8 cellular contexts compared by ENCODE assay signal in the genomic region with DNA sequence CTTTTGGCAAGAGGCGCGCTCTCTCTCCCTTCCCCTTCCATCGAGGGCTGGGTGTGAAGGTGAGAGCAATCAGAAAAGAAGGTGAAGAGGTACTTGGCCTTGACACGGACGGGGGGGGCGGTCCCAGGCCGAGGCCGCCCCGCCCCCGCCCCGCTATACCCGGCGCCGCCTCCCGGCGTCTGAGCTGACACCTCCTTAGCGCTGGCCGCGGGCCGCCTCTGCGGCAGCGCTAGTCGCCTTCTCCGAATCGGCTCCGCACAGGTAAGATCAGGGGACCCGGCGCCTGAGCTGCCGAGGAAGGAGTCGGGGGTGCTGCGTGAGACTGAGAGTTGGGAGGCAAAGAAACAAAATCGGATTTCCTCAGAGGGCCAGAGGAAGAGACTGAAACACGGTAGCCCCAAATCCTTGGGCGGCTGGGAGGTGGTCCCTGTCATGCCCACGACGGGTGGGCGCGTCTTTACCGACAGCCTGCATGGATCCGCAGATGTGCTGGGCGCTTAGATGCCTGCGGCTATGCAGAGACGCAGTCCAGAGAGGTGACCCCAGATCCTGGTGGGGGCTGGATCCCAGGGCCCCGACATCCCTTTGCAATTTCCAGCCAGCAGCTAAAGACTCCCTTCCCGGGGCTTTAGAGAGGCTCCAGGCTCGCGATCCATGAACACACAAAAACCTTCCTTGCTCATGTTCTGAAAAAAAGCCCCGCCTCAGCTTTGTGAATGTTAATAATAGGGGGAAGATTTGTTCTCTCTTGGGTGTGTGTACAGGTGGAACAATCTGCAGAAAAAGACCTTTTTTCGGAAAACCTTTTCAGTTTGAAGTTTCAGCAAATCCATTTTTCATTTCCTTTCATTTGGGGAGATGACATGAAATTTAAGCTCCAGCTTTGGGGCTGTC. TPM values are rescaled to one million over a fixed set of nuclear protein-coding genes. Genes with fewer than 3 reads are reported as not detected.
DNase-seq lines count a peak whose midpoint lies in the region; ATAC-seq and TF ChIP-seq lines count a peak whose summit lies in the region.

TSS of gene ENTPD3 (plus strand) at position 184 of the 894 bp plus-strand sequence. CDS start 874 bp downstream, outside the sequence.

- H3K27me3 ChIP-seq in gastroesophageal sphincter (peaks cover 17% of the 10 kb centered on the region), parathyroid adenoma (ENCODE audit: control insufficient read depth, insufficient read depth, low read length) (no peaks in the 10 kb centered on the region), vagina (no peaks in the 10 kb centered on the region)

- intact Hi-C loops in vagina (cut with DNase I): no loop called here

- peaks cover 0 to 14% (median 5%) of the 10 kb centered on the region in 3 donors for H3K4me1 ChIP-seq in gastroesophageal sphincter
- H3K4me1 ChIP-seq in parathyroid adenoma: no peaks in the 10 kb centered on the region
- H3K4me1 ChIP-seq in vagina: peaks cover 10% of the 10 kb centered on the region

- DNase-seq in 8988T (peak; percentile 73), NCI-H1105 treated with DMSO at 0.1 percent for 48 hours (lab: John Stamatoyannopoulos, UW) (peak; percentile 35), vagina (ENCODE audit: extremely low spot score in 2 of 2) (no peak), SW 1271 (lab: John Stamatoyannopoulos, UW) (no peak), AG08395 (ENCODE audit: low spot score) (no peak)
- DNase-seq in activated effector memory CD4-positive, alpha-beta T cell treated with anti-CD3 and anti-CD28 coated beads, Interleukin-2, amount 50 U/mL, for 16 hours: peak; percentile 74

- no peak within 1 kb of the TSS for H3K27ac ChIP-seq in gastroesophageal sphincter
- H3K27ac ChIP-seq in parathyroid adenoma: no peak within 1 kb of the TSS
- no peak within 1 kb of the TSS for H3K27ac ChIP-seq in vagina

- ATAC-seq in gastroesophageal sphincter: peak; percentile 42

- H3K4me2 ChIP-seq in parathyroid adenoma (ENCODE audit: low read length): peak within 1 kb of the TSS; percentile 89

- peaks cover 0 to 14% of the 10 kb centered on the region in 2 donors for H3K36me3 ChIP-seq in gastroesophageal sphincter
- no peaks in the 10 kb centered on the region for H3K36me3 ChIP-seq in parathyroid adenoma (ENCODE audit: control insufficient read depth, insufficient read depth, low read length)
- no peaks in the 10 kb centered on the region for H3K36me3 ChIP-seq in vagina

- WGBS in gastroesophageal sphincter (ENCODE audit: low coverage in 1 of 2), 2 donors: 9 to 70% methylated on average over 1 to 13 of the region's 49 CpGs

- TF ChIP-seq CTCF in gastroesophageal sphincter (IDR thresholded peaks at IDR 0.05): no peak
- TF ChIP-seq CTCF in parathyroid adenoma (IDR thresholded peaks at IDR 0.05): no peak
- TF ChIP-seq CTCF in vagina (IDR thresholded peaks at IDR 0.05): no peak

- no peak for TF ChIP-seq POLR2A in gastroesophageal sphincter (IDR thresholded peaks at IDR 0.05)
- TF ChIP-seq POLR2A in vagina (IDR thresholded peaks at IDR 0.05): no peak

- H3K4me3 ChIP-seq in gastroesophageal sphincter: peak within 1 kb of the TSS in 1 of 2 donors; percentile 49
- H3K4me3 ChIP-seq in parathyroid adenoma (ENCODE audit: low read depth, low read length): peak within 1 kb of the TSS; percentile 47
- H3K4me3 ChIP-seq in vagina: peak within 1 kb of the TSS; percentile 35 to 49

- TF ChIP-seq EP300 in gastroesophageal sphincter (IDR thresholded peaks at IDR 0.05): no peak

- H3K9ac ChIP-seq in parathyroid adenoma: no peak within 1 kb of the TSS

- no peaks in the 10 kb centered on the region for H3K79me2 ChIP-seq in parathyroid adenoma

- H2AFZ ChIP-seq in parathyroid adenoma: peak within 1 kb of the TSS; percentile 94

- H3K9me3 ChIP-seq in gastroesophageal sphincter (no peaks in the 10 kb centered on the region), parathyroid adenoma (ENCODE audit: control insufficient read depth, low read length) (no peaks in the 10 kb centered on the region), vagina (no peaks in the 10 kb centered on the region)

RNA-seq across cellular contexts. Expression of gene ENTPD3, which starts in this region (rescaled TPM):
- total RNA-seq in gastroesophageal sphincter: 1 to 10 TPM in 2 of 4 donors, under 1 TPM in 1, not detected in 1; 0.58 to 3.3 (median 1.9) TPM
- 3.9 TPM for total RNA-seq in vagina

Comparison
In these comparisons a context has a peak if more than half of its experiments do, and no peak if none do; other contexts are left out.
1. DNase-seq: peak in 8988T (single experiment), NCI-H1105 treated with DMSO at 0.1 percent for 48 hours (single experiment) and activated effector memory CD4-positive, alpha-beta T cell treated with anti-CD3 and anti-CD28 coated beads, Interleukin-2, amount 50 U/mL, for 16 hours (single experiment); none in vagina (0 of 2), SW 1271 (0 of 2) and AG08395 (single experiment).